Comparison of ENCODE assay signal across 8 cellular contexts in the genomic region with DNA sequence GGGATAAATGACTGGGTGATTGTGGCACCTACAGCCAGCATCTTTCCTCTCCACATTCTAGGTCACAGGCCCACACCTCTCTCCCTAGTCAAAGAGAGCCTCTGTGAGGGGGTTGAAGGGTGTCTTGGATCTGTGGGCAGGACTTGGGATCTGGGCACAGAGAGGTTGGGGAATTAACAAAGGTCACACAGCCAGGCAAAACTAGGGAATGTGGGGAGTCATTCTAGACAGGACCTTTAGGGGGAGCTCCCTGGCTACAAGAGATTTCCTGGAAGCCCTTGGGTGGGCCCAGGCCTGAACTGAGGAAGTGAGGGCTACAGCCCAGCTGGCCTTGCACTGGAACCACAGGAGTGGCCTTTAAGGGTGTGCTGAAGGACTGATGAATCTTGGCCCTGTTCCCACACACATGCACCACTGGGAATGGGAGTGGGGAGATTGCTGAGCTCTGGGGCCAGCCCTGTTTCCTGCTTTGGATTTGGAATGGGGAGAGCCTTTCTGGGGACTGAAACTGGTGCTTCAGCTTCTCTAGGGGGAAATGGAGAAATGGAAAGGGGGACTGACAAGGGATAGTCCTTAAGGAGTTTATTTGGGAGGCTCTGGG. TPM values are rescaled to one million over a fixed set of nuclear protein-coding genes. Genes with fewer than 3 reads are reported as not detected.
DNase-seq lines count a peak whose midpoint lies in the region; ATAC-seq and TF ChIP-seq lines count a peak whose summit lies in the region.

No MANE protein-coding gene starts in this region.

- H3K9me3 ChIP-seq in HCT116 (ENCODE audit: control insufficient read depth in 1 of 2, insufficient read depth in 1 of 2, low read depth in 1 of 2, low read length in 2 of 2) (no peaks in the 10 kb centered on the region), Peyer's patch (no peaks in the 10 kb centered on the region), breast epithelium (no peaks in the 10 kb centered on the region), spleen (no peaks in the 10 kb centered on the region)

- H3K27ac ChIP-seq in HCT116 (ENCODE audit: low read depth, low read length) (peak overlapping the region; percentile 37), Peyer's patch (peak overlapping the region; percentile 83 to 91 (median 88)), breast epithelium (peak overlapping the region; percentile 48 to 95), spleen (peak overlapping the region; percentile 85 to 96 (median 90))

- no peaks in the 10 kb centered on the region for H3K36me3 ChIP-seq in HCT116 (ENCODE audit: control insufficient read depth in 1 of 2, insufficient read depth in 2 of 2, low read length in 2 of 2)
- H3K36me3 ChIP-seq in Peyer's patch: no peaks in the 10 kb centered on the region
- no peaks in the 10 kb centered on the region for H3K36me3 ChIP-seq in breast epithelium
- peaks cover 0 to 12% (median 0%) of the 10 kb centered on the region in 6 donors for H3K36me3 ChIP-seq in spleen

- H3K4me3 ChIP-seq in HCT116 (replicated peaks in 1 of 2; ENCODE audit: low read depth in 1 of 2, low read length in 2 of 2) (no peak overlapping the region), Peyer's patch (peak overlapping the region in 1 of 4 donors; percentile 12), breast epithelium (no peak overlapping the region), spleen (peak overlapping the region in 2 of 8 donors; percentile 4 to 71)

- intact Hi-C loops in HCT116 (cut with micrococcal nuclease) (loop anchor here (10.0 kb wide), 1 partner anchor 209 kb away; no protein-coding TSS in a partner anchor), breast epithelium (cut with DNase I; ENCODE audit: low total_unique reads) (no loop called here), spleen (cut with DNase I; ENCODE audit: low total_unique reads) (no loop called here)

- TF ChIP-seq POLR2A in HCT116 (IDR thresholded peaks at IDR 0.05; ENCODE audit: borderline replicate concordance, extremely low read depth, insufficient read depth, insufficient read length) (no peak), Peyer's patch (IDR thresholded peaks at IDR 0.05) (no peak), breast epithelium (IDR thresholded peaks at IDR 0.05) (no peak), spleen (IDR thresholded peaks at IDR 0.05) (no peak)

- POLR2A ChIA-PET in HCT116 (lab: Charles Lee): interaction anchor here (2.3 to 4.1 kb wide), 2 partner anchors 13 to 25 kb away, joined by 8 to 62 read pairs; a partner anchor contains a TSS

- peak in 2 of 3 experiments; percentile 52 to 55; a peak in 4 of 6 replicates for TF ChIP-seq CTCF in HCT116 (IDR thresholded peaks at IDR 0.05 in 2 of 3, conservative IDR thresholded peaks at IDR 0.05 in 1 of 3; ENCODE audit: borderline replicate concordance in 1 of 3, insufficient read depth in 1 of 3, low read depth in 2 of 3, low read length in 2 of 3)
- TF ChIP-seq CTCF in Peyer's patch (IDR thresholded peaks at IDR 0.05): peak; percentile 59 to 75 (median 68)
- peak; percentile 33 to 58 (median 55) for TF ChIP-seq CTCF in breast epithelium (IDR thresholded peaks at IDR 0.05)
- peak; percentile 56 to 91 (median 80) for TF ChIP-seq CTCF in spleen (IDR thresholded peaks at IDR 0.05 in 8 of 11, conservative IDR thresholded peaks at IDR 0.05 in 3 of 11)

- ATAC-seq in HCT116 (peak; percentile 7; the same call in 1 of the 2 replicates), GM21786 (IDR thresholded peaks at IDR 0.05; ENCODE audit: unreplicated experiment) (no peak)

- peak; percentile 34 for DNase-seq in DMS153 treated with DMSO at 0.1 percent for 48 hours (lab: John Stamatoyannopoulos, UW; ENCODE audit: unreplicated experiment)
- no peak for DNase-seq in HCT116 (ENCODE audit: low read depth, low spot score)
- DNase-seq in Peyer's patch: peak in 2 of 3 donors; percentile 74 to 87
- DNase-seq in breast epithelium (ENCODE audit: low spot score in 2 of 2): no peak
- DNase-seq in iris pigment epithelial cell (ENCODE audit: low read depth): peak; percentile 78
- DNase-seq in spleen: peak; percentile 91
- no peak for DNase-seq in stimulated activated CD4-positive, alpha-beta T cell treated with anti-CD3 and anti-CD28 coated beads, Interleukin-4, amount 100 ng/mL, for 24 hours

- H3K4me1 ChIP-seq in HCT116 (ENCODE audit: control insufficient read depth in 1 of 2, insufficient read depth in 2 of 2, low read length in 2 of 2) (peaks cover 51 to 59% of the 10 kb centered on the region in 2 experiments), Peyer's patch (peaks cover 14 to 41% (median 27%) of the 10 kb centered on the region in 4 donors), breast epithelium (peaks cover 0 to 24% of the 10 kb centered on the region in 2 donors), spleen (peaks cover 51 to 81% (median 67%) of the 10 kb centered on the region in 6 donors)

- H3K27me3 ChIP-seq in HCT116 (ENCODE audit: insufficient read depth, low read length) (no peaks in the 10 kb centered on the region), Peyer's patch (no peaks in the 10 kb centered on the region), breast epithelium (no peaks in the 10 kb centered on the region), spleen (replicated peaks in 1 of 7) (peaks cover 0 to 9% (median 0%) of the 10 kb centered on the region in 7 donors)

- H3K4me2 ChIP-seq in HCT116 (ENCODE audit: low read length): peak overlapping the region; percentile 82

- H4K20me1 ChIP-seq in HCT116 (ENCODE audit: insufficient read depth): no peaks in the 10 kb centered on the region

- H3K9me2 ChIP-seq in HCT116 (ENCODE audit: insufficient read depth): no peaks in the 10 kb centered on the region

- H2AFZ ChIP-seq in HCT116 (ENCODE audit: low read depth, low read length, poor library complexity, severe bottlenecking): no peak overlapping the region

- CTCF ChIA-PET in HCT116 (lab: Charles Lee): interaction anchor here (0.7 to 6.5 kb wide), 14 partner anchors 9 to 139 kb away, joined by 3 to 81 read pairs (median 4); a partner anchor contains a TSS

- TF ChIP-seq RAD21 in HCT116 (IDR thresholded peaks at IDR 0.05; ENCODE audit: low read depth): no peak

- RAD21 ChIA-PET in HCT116 (lab: Charles Lee; ENCODE audit: low non-redundant PET in 1 of 2, low total read pairs in 2 of 2, uncharacterized antibody in 2 of 2, unreplicated experiment in 2 of 2): interaction anchor here (1.0 to 3.5 kb wide), 3 partner anchors 12 to 130 kb away, joined by 3 to 31 read pairs (median 4); a partner anchor contains a TSS

- H3K9ac ChIP-seq in HCT116 (ENCODE audit: low read length): peak overlapping the region; percentile 11; the same call in 1 of the 2 replicates

- BruUV-seq in HCT116 (replicated peaks; lab: Mats Ljungman, UMichigan): no TSS peak

- H3K79me2 ChIP-seq in HCT116 (ENCODE audit: insufficient read depth, low read length): no peaks in the 10 kb centered on the region

TF ChIP-seq in HCT116, 20 proteins besides CTCF, POLR2A, EP300 and RAD21:
- TF ChIP-seq SP1 (IDR thresholded peaks at IDR 0.05; ENCODE audit: low read depth): no peak
- peak; percentile 37; the same call in 1 of the 2 replicates for TF ChIP-seq POLR2AphosphoS5 (IDR thresholded peaks at IDR 0.05; ENCODE audit: low read depth, low read length)
TF ChIP-seq in HCT116: peak in this region for 1.

RNA-seq across cellular contexts. Expression of a gene that starts 12.4 kb away (rescaled TPM):
- 43.1 TPM for total RNA-seq in HCT116 (2021; ENCODE audit: unreplicated experiment)
- 34.4 and 46.2 TPM in 2 replicates for polyA plus RNA-seq in HCT116 (2012)
- total RNA-seq in Peyer's patch: 10 to 100 TPM; 21.7 to 49.5 (median 30.9) TPM
- 10 to 100 TPM; 33.9 to 66.9 (median 38.3) TPM for total RNA-seq in breast epithelium
- total RNA-seq in spleen: 10 to 100 TPM; 57.5 to 69.5 (median 62.8) TPM
- polyA plus RNA-seq in spleen: 10 to 100 TPM; 46.4 to 69.5 (median 60.8) TPM

Comparison
In these comparisons a context has a peak if more than half of its experiments do, and no peak if none do; other contexts are left out.
1. DNase-seq: peak in DMS153 treated with DMSO at 0.1 percent for 48 hours (single experiment), Peyer's patch (2 of 3), iris pigment epithelial cell (single experiment) and spleen (single experiment); none in HCT116 (single experiment), breast epithelium (0 of 2) and stimulated activated CD4-positive, alpha-beta T cell treated with anti-CD3 and anti-CD28 coated beads, Interleukin-4, amount 100 ng/mL, for 24 hours (single experiment).
2. H3K27ac ChIP-seq: peak in every context shown above with its lines; median percentile 90 in spleen; 88 in Peyer's patch; 72 in breast epithelium; 37 in HCT116.
3. Peak in every context shown above with its lines, with median percentiles within 50 percentile points of each other: CTCF ChIP-seq.